In the genomic region with DNA sequence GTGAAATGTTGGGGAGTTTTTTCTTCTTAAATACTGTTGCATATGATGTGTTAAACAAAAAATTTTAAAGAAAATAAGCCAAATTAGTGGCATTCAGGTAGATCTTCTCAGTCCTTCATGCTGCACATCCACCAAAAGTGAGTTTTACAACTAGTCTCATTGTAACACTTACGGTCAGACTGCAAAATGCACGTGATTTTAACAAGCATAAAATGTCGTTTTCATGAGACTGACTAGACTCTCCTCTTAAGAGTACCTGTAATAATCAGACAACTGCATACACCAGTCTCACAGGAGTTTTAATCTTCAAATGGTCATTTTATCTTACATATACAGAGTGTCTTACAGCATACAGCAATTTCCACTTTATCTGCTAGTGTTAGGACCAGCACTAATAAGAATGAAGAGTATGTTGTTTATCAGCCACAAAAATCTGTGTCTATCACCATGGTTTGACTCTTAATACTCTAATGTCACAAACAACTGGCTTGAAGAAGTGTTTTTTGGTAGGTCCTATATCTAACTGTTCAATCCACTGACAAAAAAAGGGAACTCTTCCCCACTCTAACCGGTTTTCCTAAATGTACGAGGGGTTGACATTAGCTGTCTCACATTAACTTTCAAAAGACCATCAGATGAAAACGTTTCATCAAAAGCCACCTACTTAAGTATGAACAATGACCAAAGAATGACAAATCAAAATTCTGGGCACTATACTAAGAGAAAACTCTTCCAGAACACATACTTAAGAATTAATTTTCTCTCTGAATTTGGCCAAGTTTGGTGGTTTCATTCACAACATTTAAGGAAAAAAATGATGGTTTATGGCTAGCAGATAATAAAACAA, we compare ENCODE assay signal across 8 cellular contexts. TPM values are rescaled to one million over a fixed set of nuclear protein-coding genes. Genes with fewer than 3 reads are reported as not detected.
DNase-seq lines count a peak whose midpoint lies in the region; ATAC-seq and TF ChIP-seq lines count a peak whose summit lies in the region.

No MANE protein-coding gene starts in this region.

- DNase-seq in right atrium auricular region (ENCODE audit: low spot score) (no peak), Right ventricle myocardium inferior (ENCODE audit: missing footprints) (no peak), ascending aorta (ENCODE audit: low spot score in 2 of 2) (no peak), left kidney (ENCODE audit: low read depth, low spot score) (peak; percentile 14), testis (no peak), SW 1271 (lab: John Stamatoyannopoulos, UW) (no peak)
- DNase-seq in stimulated activated CD8-positive, alpha-beta memory T cell treated with anti-CD3 and anti-CD28 coated beads, Interleukin-4, amount 100 ng/mL, for 48 hours: no peak

- no peak for TF ChIP-seq POLR2A in testis (IDR thresholded peaks at IDR 0.05)

- H3K27ac ChIP-seq in right atrium auricular region (peak overlapping the region; percentile 92 to 98), ascending aorta (peak overlapping the region; percentile 85 to 93), testis (peak overlapping the region; percentile 78 to 98)

- no peak for ATAC-seq in Right ventricle myocardium inferior
- no peak for ATAC-seq in GM18868 (IDR thresholded peaks at IDR 0.05; ENCODE audit: unreplicated experiment)

- no peak for TF ChIP-seq CTCF in right atrium auricular region (IDR thresholded peaks at IDR 0.05)
- no peak for TF ChIP-seq CTCF in ascending aorta (IDR thresholded peaks at IDR 0.05)
- no peak for TF ChIP-seq CTCF in testis (IDR thresholded peaks at IDR 0.05)

- WGBS in testis, 2 donors: 28 to 31% methylated on average over 6 of the region's 6 CpGs

- peaks cover 0 to 29% of the 10 kb centered on the region in 2 donors for H3K4me1 ChIP-seq in right atrium auricular region
- H3K4me1 ChIP-seq in ascending aorta: peaks cover 0 to 20% of the 10 kb centered on the region in 2 donors
- H3K4me1 ChIP-seq in testis: peaks cover 9% of the 10 kb centered on the region

- H3K27me3 ChIP-seq in right atrium auricular region: no peaks in the 10 kb centered on the region
- H3K27me3 ChIP-seq in ascending aorta: no peaks in the 10 kb centered on the region
- H3K27me3 ChIP-seq in testis: no peaks in the 10 kb centered on the region

- H3K4me3 ChIP-seq in right atrium auricular region (peak overlapping the region; percentile 73 to 94), ascending aorta (peak overlapping the region; percentile 82 to 95), testis (peak overlapping the region; percentile 85 to 93)

- H3K9me3 ChIP-seq in right atrium auricular region: no peaks in the 10 kb centered on the region
- H3K9me3 ChIP-seq in ascending aorta: no peaks in the 10 kb centered on the region
- H3K9me3 ChIP-seq in testis: no peaks in the 10 kb centered on the region

- no peaks in the 10 kb centered on the region for H3K36me3 ChIP-seq in right atrium auricular region
- no peaks in the 10 kb centered on the region for H3K36me3 ChIP-seq in ascending aorta
- H3K36me3 ChIP-seq in testis (ENCODE audit: low read depth, missing control alignments): no peaks in the 10 kb centered on the region

- intact Hi-C loops in Right ventricle myocardium inferior (cut with DNase I) (loop anchor here (10.0 kb wide), 1 partner anchor 238 kb away; the partner anchor contains the start of gene CEP85L), ascending aorta (cut with DNase I) (loop anchor here (1.0 to 10.0 kb wide), 7 partner anchors 42 to 1288 kb away; partner anchors contain the start of genes CEP85L, GOPC, MAN1A1 and PLN), testis (cut with DNase I; ENCODE audit: low total_unique reads) (no loop called here)

RNA-seq across cellular contexts. Expression of gene ASF1A, which starts 1.5 kb away (rescaled TPM):
- 10 to 100 TPM in 1 of 2 donors, 1 to 10 TPM in 1; 9.2 to 16.1 TPM for total RNA-seq in right atrium auricular region
- 21.7 TPM for total RNA-seq in Right ventricle myocardium inferior
- total RNA-seq in ascending aorta: 6.8 TPM
- 10 to 100 TPM; 11.1 to 16.6 TPM for total RNA-seq in testis
- polyA plus RNA-seq in testis (ENCODE audit: insufficient read depth, low read depth, low replicate concordance): 13.0 TPM

RNA-seq across cellular contexts. Expression of gene MCM9, which starts 42.5 kb away (rescaled TPM):
- total RNA-seq in right atrium auricular region: 1 to 10 TPM; 5.7 to 7.9 TPM
- total RNA-seq in Right ventricle myocardium inferior: 4.5 TPM
- 5.5 TPM for total RNA-seq in ascending aorta
- 10 to 100 TPM; 19.2 to 25.1 TPM for total RNA-seq in testis
- 14.0 TPM for polyA plus RNA-seq in testis (ENCODE audit: insufficient read depth, low read depth, low replicate concordance)
